ENCODE assay signal across 8 cellular contexts in the genomic region with DNA sequence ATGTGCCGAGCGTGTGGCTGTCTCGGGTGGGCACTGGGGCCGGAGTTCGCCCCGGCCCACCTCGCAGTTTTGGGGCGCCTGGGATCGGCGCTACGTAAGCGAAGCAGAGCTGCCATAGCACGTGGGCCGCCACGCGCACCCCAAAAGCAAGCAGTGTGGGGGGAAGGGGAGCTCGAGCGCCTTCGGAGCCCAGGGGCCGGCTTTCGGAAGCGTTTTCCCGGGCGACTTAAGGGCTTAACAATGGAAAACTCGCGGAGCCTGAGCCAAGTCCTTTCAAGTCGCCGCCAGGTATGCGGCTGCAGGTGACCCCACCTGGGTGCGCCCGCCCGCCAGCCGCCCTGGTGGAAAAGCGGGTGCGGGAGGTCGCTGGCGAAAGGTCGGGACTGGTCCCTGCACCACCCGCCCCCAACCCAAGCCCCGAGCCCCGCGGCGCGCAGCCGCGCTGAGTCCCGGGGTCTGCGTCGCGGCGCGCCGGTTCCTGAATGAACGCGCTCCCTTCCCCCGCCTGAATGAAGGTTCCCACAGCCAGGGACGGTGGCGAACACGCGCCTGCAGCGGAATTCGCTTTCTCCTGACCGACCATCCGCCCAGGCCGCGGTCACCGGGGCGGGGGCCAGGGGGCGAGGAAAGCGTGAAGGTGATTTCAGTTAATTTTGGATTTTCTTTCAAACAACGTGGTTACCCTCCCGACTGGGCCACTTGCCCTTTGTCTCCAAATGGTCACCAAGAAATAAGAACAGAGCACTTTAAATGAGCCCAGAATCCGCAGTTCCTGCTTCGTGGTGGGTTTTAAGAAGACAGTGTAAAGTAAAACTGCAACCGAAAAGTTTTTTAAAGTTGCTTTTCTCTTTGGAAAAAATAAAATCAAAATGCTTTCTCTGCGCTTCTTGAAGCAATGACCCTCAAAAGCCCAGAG. TPM values are rescaled to one million over a fixed set of nuclear protein-coding genes. Genes with fewer than 3 reads are reported as not detected.
DNase-seq lines count a peak whose midpoint lies in the region; ATAC-seq and TF ChIP-seq lines count a peak whose summit lies in the region.

No MANE protein-coding gene starts in this region.

- H3K27ac ChIP-seq in SK-N-MC = peak overlapping the region; percentile 96

- no peak for ATAC-seq in GM21786 (IDR thresholded peaks at IDR 0.05; ENCODE audit: unreplicated experiment)
- no peak for ATAC-seq in T-cell (replicated peaks in 1 of 4)

- no peaks in the 10 kb centered on the region for H3K9me3 Mint-ChIP-seq in nephron progenitor cell
- no peaks in the 10 kb centered on the region for H3K9me3 Mint-ChIP-seq in T-cell

- H3K27me3 Mint-ChIP-seq in nephron progenitor cell (ENCODE audit: low read depth, poor library complexity) (peaks cover 3% of the 10 kb centered on the region), T-cell (peaks cover 36 to 62% of the 10 kb centered on the region in 2 donors)

- peak overlapping the region; percentile 81 for H3K4me3 Mint-ChIP-seq in nephron progenitor cell
- peak overlapping the region in 1 of 3 donors; percentile 63 for H3K4me3 Mint-ChIP-seq in T-cell

- H3K9me3 ChIP-seq in SK-N-MC (ENCODE audit: low read depth, low read length) = no peaks in the 10 kb centered on the region

- H3K27ac Mint-ChIP-seq in nephron progenitor cell (peak overlapping the region; percentile 77), T-cell (no peak overlapping the region)

- no peak for TF ChIP-seq CTCF in nephron progenitor cell (IDR thresholded peaks at IDR 0.05)

- H3K4me1 Mint-ChIP-seq in nephron progenitor cell = peaks cover 47% of the 10 kb centered on the region
- H3K4me1 Mint-ChIP-seq in T-cell = peaks cover 16 to 37% (median 35%) of the 10 kb centered on the region in 3 donors

- H3K36me3 ChIP-seq in SK-N-MC (ENCODE audit: insufficient read depth, low read length) = peaks cover 11% of the 10 kb centered on the region

- POLR2A ChIA-PET in T-cell (lab: Charles Lee) = no interaction called here

- DNase-seq in NCI-H345 treated with DMSO at 0.1 percent for 48 hours (lab: John Stamatoyannopoulos, UW; ENCODE audit: unreplicated experiment) = peak; percentile 4
- DNase-seq in NCI-H345 (lab: John Stamatoyannopoulos, UW) = no peak
- no peak for DNase-seq in SK-N-MC (ENCODE audit: low read depth, low spot score)
- DNase-seq in fibroblast of peridontal ligament (ENCODE audit: extremely low read depth) = peak; percentile 75
- peak; percentile 79 for DNase-seq in nephron progenitor cell
- DNase-seq in NCI-H2107 (lab: John Stamatoyannopoulos, UW) = no peak
- no peak for DNase-seq in T-cell

- peak overlapping the region; percentile 99 for H3K4me3 ChIP-seq in SK-N-MC

- peak overlapping the region; percentile 81 for H3K9ac ChIP-seq in SK-N-MC (ENCODE audit: insufficient read length)

- H3K36me3 Mint-ChIP-seq in nephron progenitor cell (ENCODE audit: low read depth) (no peaks in the 10 kb centered on the region), T-cell (no peaks in the 10 kb centered on the region)

- CTCF ChIA-PET in T-cell (lab: Charles Lee) = no interaction called here

RNA-seq across cellular contexts. Expression of gene CCND1, which starts 2.7 kb away (rescaled TPM):
- total RNA-seq in T-cell = 1 to 10 TPM; 1.0 to 4.2 (median 2.8) TPM

RNA-seq across cellular contexts. Expression of gene LTO1, which starts 36.9 kb away (rescaled TPM):
- total RNA-seq in T-cell = 10 to 100 TPM; 31.8 to 64.2 (median 57.4) TPM

Comparison
In these comparisons a context has a peak if more than half of its experiments do, and no peak if none do; other contexts are left out.
1. DNase-seq: peak in NCI-H345 treated with DMSO at 0.1 percent for 48 hours (single experiment), fibroblast of peridontal ligament (single experiment) and nephron progenitor cell (single experiment); none in NCI-H345 (single experiment), SK-N-MC (single experiment), NCI-H2107 (single experiment) and T-cell (0 of 34).